In genomic region chr13:43939149-43939548, GRCh38 we compare ENCODE assay signal across 16 cellular contexts.
"Had no signal": no experiment of that assay in that cellular context is flagged by ENCODE, and none has a peak within 500 bp of the region (broad histone marks: within the 10 kb centered on the region; RNA-seq: fewer than 3 reads in every experiment).

No MANE protein-coding gene starts in this region.

- H3K36me3 ChIP-seq: adrenal gland, esophagus squamous epithelium, right atrium auricular region, thoracic aorta, upper lobe of right lung had no signal

- H3K27me3 ChIP-seq: right atrium auricular region, upper lobe of right lung had no signal

- H3K9me3 ChIP-seq: adrenal gland, esophagus squamous epithelium, right atrium auricular region, thoracic aorta, upper lobe of right lung had no signal

- H3K27ac ChIP-seq: adrenal gland, esophagus squamous epithelium, right atrium auricular region, skin epidermis, thoracic aorta, upper lobe of right lung had no signal

- H3K4me3 ChIP-seq: adrenal gland, esophagus squamous epithelium, right atrium auricular region, skin epidermis, thoracic aorta, upper lobe of right lung had no signal

- ATAC-seq: natural killer cell, upper lobe of right lung had no signal

- DNase-seq: activated CD4-positive, alpha-beta T cell treated with anti-CD3 and anti-CD28 coated beads, Interleukin-2, amount 50 U/mL, for 4 hours; activated gamma-delta T cell; adrenal gland; cerebellar nuclear complex; effector CD8-positive, alpha-beta T cell; esophagus squamous epithelium; immature natural killer cell; mesendoderm; natural killer cell; nucleus accumbens; stimulated activated CD4-positive, alpha-beta T cell treated with anti-CD3 and anti-CD28 coated beads, Interleukin-4, amount 100 ng/mL, for 1 hour; T-helper 2 cell; upper lobe of right lung had no signal
